26 cellular contexts compared by ENCODE assay signal in the genomic region with DNA sequence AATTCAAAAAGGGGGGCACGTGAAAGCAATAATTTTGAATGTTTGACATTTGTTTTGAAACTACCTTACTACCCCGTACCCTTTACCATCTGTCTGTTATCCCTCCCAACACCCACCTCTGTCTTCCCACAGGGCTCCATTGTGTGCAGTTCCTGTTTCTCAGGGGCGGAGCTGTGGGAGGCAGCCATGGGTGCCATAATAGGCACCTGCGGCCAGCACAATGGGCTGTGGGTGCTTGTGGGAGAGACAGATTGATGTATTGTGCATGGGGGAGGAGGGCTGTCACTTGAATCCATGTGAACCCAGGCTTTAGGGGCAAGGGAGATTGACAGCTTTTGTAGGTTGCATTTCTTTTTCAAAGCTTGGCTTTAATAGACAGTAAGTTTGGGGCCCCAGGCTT.
DNase-seq lines count a peak whose midpoint lies in the region; ATAC-seq and TF ChIP-seq lines count a peak whose summit lies in the region.
"Had no signal": no experiment of that assay in that cellular context is flagged by ENCODE, and none has a peak within 500 bp of the region (broad histone marks: within the 10 kb centered on the region; RNA-seq: fewer than 3 reads in every experiment).

No MANE protein-coding gene starts in this region.

- H3K79me2 ChIP-seq in GM23248 (ENCODE audit: insufficient read depth) = no peaks in the 10 kb centered on the region

- no peak overlapping the region for H3K27ac ChIP-seq in HEK293 (ENCODE audit: extremely low read depth, low read depth, low read length)
- no peak overlapping the region for H3K27ac ChIP-seq in GM23248
- H3K27ac ChIP-seq: breast epithelium, heart right ventricle, RWPE1 had no signal

- H3K9ac ChIP-seq in GM23248 = no peak overlapping the region

- H3K4me3 ChIP-seq in HEK293 (ENCODE audit: low read depth, low read length) (no peak overlapping the region), NB4 (ENCODE audit: low read depth, low read length) (no peak overlapping the region), GM23248 (no peak overlapping the region)
- H3K4me3 ChIP-seq: breast epithelium, heart right ventricle, smooth muscle cell had no signal

- H3K36me3 ChIP-seq in HEK293 (ENCODE audit: control insufficient read depth in 2 of 2, insufficient read depth in 1 of 2, low read length in 2 of 2) = no peaks in the 10 kb centered on the region
- no peaks in the 10 kb centered on the region for H3K36me3 ChIP-seq in GM23248 (ENCODE audit: low read depth)
- H3K36me3 ChIP-seq: breast epithelium, heart right ventricle had no signal

- H3K27me3 ChIP-seq in GM23248 (replicated peaks; ENCODE audit: insufficient read depth) = 0 out of 2 replicates have a peak, but pooled peaks cover 8% of the 10 kb centered on the region

- no peaks in the 10 kb centered on the region for H4K20me1 ChIP-seq in GM23248 (ENCODE audit: insufficient read depth)

- no peak overlapping the region for H2AFZ ChIP-seq in GM23248

- H3K9me2 ChIP-seq in GM23248 (ENCODE audit: insufficient read depth) = no peaks in the 10 kb centered on the region

- WGBS in GM23248 (ENCODE audit: low coverage in 1 of 2, low lambda C conversion rate in 2 of 2, missing lambda C conversion rate in 2 of 2), 2 experiments = 48 to 71% methylated on average over 3 to 4 of the region's 4 CpGs

- H3K36me3 Mint-ChIP-seq in activated CD4-positive, alpha-beta memory T cell treated with anti-CD3 and anti-CD28 coated beads, Interleukin-2, amount 10 ng/mL, durations not matched to agents 7 days and 5 days (ENCODE audit: low read depth) = no peaks in the 10 kb centered on the region
- H3K36me3 Mint-ChIP-seq: CD8-positive, alpha-beta memory T cell; naive B cell had no signal

- peaks cover 11% of the 10 kb centered on the region for H3K27me3 Mint-ChIP-seq in activated CD4-positive, alpha-beta memory T cell treated with anti-CD3 and anti-CD28 coated beads, Interleukin-2, amount 10 ng/mL, durations not matched to agents 7 days and 5 days
- H3K27me3 Mint-ChIP-seq: T-helper 17 cell had no signal

- no peak for TF ChIP-seq CTCF in HEK293 (tag by site-specific recombination; IDR thresholded peaks at IDR 0.05)
- TF ChIP-seq CTCF in NB4 (IDR thresholded peaks at IDR 0.05; ENCODE audit: low read depth, low read length) = no peak

- H3K4me1 Mint-ChIP-seq in activated CD4-positive, alpha-beta memory T cell treated with anti-CD3 and anti-CD28 coated beads, Interleukin-2, amount 10 ng/mL, durations not matched to agents 7 days and 5 days = peaks cover 3% of the 10 kb centered on the region

- H3K9me3 ChIP-seq in HEK293 (ENCODE audit: control insufficient read depth, insufficient read depth, low read depth, low read length) (no peaks in the 10 kb centered on the region; the same call in 1 of the 2 replicates), GM23248 (ENCODE audit: low read depth) (no peaks in the 10 kb centered on the region)
- H3K9me3 ChIP-seq: breast epithelium, heart right ventricle had no signal

- no peak overlapping the region for H3K27ac Mint-ChIP-seq in activated CD4-positive, alpha-beta memory T cell treated with anti-CD3 and anti-CD28 coated beads, Interleukin-2, amount 10 ng/mL, durations not matched to agents 7 days and 5 days
- H3K27ac Mint-ChIP-seq: B cell; CD8-positive, alpha-beta memory T cell; HFFc6; naive B cell; T-helper 17 cell had no signal

- no peak for ATAC-seq in GM21529 (IDR thresholded peaks at IDR 0.05; ENCODE audit: unreplicated experiment)
- ATAC-seq: heart right ventricle, left cardiac atrium, T-helper 17 cell had no signal

- no peaks in the 10 kb centered on the region for H3K9me3 Mint-ChIP-seq in activated CD4-positive, alpha-beta memory T cell treated with anti-CD3 and anti-CD28 coated beads, Interleukin-2, amount 10 ng/mL, durations not matched to agents 7 days and 5 days
- H3K9me3 Mint-ChIP-seq: HFFc6 had no signal

- peaks cover 6% of the 10 kb centered on the region; the same call in 1 of the 2 replicates for H3K4me1 ChIP-seq in HEK293 (ENCODE audit: control insufficient read depth, insufficient read depth, low read length)
- no peaks in the 10 kb centered on the region for H3K4me1 ChIP-seq in GM23248 (ENCODE audit: insufficient read depth)
- H3K4me1 ChIP-seq: breast epithelium had no signal

- TF ChIP-seq POLR2A in NB4 (IDR thresholded peaks at IDR 0.05; ENCODE audit: extremely low read depth, insufficient read length) = no peak

- CTCF ChIA-PET in HEK293 (lab: Yijun Ruan, JAX) = interaction anchor here (0.7 to 1.0 kb wide), 3 partner anchors 36 to 424 kb away, joined by 3 to 4 read pairs (median 3); no protein-coding TSS in a partner anchor
- CTCF ChIA-PET in activated CD4-positive, alpha-beta memory T cell treated with anti-CD3 and anti-CD28 coated beads, Interleukin-2, amount 10 ng/mL, durations not matched to agents 7 days and 5 days (lab: Charles Lee) = no interaction called here

- H3K4me3 Mint-ChIP-seq in activated CD4-positive, alpha-beta memory T cell treated with anti-CD3 and anti-CD28 coated beads, Interleukin-2, amount 10 ng/mL, durations not matched to agents 7 days and 5 days = no peak overlapping the region
- H3K4me3 Mint-ChIP-seq: B cell; CD8-positive, alpha-beta memory T cell; HFFc6; naive B cell; T-helper 17 cell had no signal

- H3K4me2 ChIP-seq in GM23248 (ENCODE audit: unreplicated experiment) = no peak overlapping the region
- H3K4me2 ChIP-seq: smooth muscle cell had no signal

- peak; percentile 46 for DNase-seq in DMS153 (lab: John Stamatoyannopoulos, UW)
- peak; percentile 18 for DNase-seq in NB4 (ENCODE audit: low read depth)
- peak; percentile 11 for DNase-seq in iPS-NIHi11 (ENCODE audit: low spot score)
- no peak for DNase-seq in activated CD4-positive, alpha-beta memory T cell treated with anti-CD3 and anti-CD28 coated beads, Interleukin-2, amount 10 ng/mL, durations not matched to agents 7 days and 5 days
- DNase-seq in activated naive CD4-positive, alpha-beta T cell treated with Interleukin-2 at 50 U/mL for 16 hours = no peak
- DNase-seq in GM23248 = no peak
- DNase-seq: CD8-positive, alpha-beta memory T cell; DMS79 treated with DMSO at 0.1 percent for 48 hours; effector memory CD4-positive, alpha-beta T cell; foreskin fibroblast; heart right ventricle; HFFc6; left cardiac atrium; mesendoderm; naive B cell; NCI-H1436; NCI-H526; retina; stimulated activated naive CD4-positive, alpha-beta T cell; T-helper 17 cell had no signal

- POLR2A ChIA-PET in HEK293 (lab: Yijun Ruan, JAX) = no interaction called here
- POLR2A ChIA-PET in activated CD4-positive, alpha-beta memory T cell treated with anti-CD3 and anti-CD28 coated beads, Interleukin-2, amount 10 ng/mL, durations not matched to agents 7 days and 5 days (lab: Charles Lee) = no interaction called here

- no peaks in the 10 kb centered on the region for H3F3A ChIP-seq in GM23248 (ENCODE audit: insufficient read depth)

- in situ Hi-C loops in GM23248 (cut with MboI) = no loop called here

TF ChIP-seq in HEK293, 187 proteins besides CTCF, POLR2A, EP300 and RAD21:
- TF ChIP-seq EGR2 (tag by site-specific recombination; IDR thresholded peaks at IDR 0.05; ENCODE audit: low read depth) = peak; percentile 99
- peak; percentile 96 for TF ChIP-seq ZFHX2 (tag by site-specific recombination; conservative IDR thresholded peaks at IDR 0.05)
- no peak for TF ChIP-seq SALL2 (tag by site-specific recombination; IDR thresholded peaks at IDR 0.05; ENCODE audit: borderline replicate concordance)
- 0 out of 2 replicates have a peak, but pooled peaks have one; percentile 16 for TF ChIP-seq SP7 (tag by site-specific recombination; IDR thresholded peaks at IDR 0.05)

Comparison
In these comparisons a context has a peak if more than half of its experiments do, and no peak if none do; other contexts are left out.
1. DNase-seq: peak in DMS153 (single experiment), NB4 (single experiment) and iPS-NIHi11 (single experiment); none in activated CD4-positive, alpha-beta memory T cell treated with anti-CD3 and anti-CD28 coated beads, Interleukin-2, amount 10 ng/mL, durations not matched to agents 7 days and 5 days (single experiment), activated naive CD4-positive, alpha-beta T cell treated with Interleukin-2 at 50 U/mL for 16 hours (single experiment) and GM23248 (single experiment).